ENCODE assay signal across 23 cellular contexts in the genomic region with DNA sequence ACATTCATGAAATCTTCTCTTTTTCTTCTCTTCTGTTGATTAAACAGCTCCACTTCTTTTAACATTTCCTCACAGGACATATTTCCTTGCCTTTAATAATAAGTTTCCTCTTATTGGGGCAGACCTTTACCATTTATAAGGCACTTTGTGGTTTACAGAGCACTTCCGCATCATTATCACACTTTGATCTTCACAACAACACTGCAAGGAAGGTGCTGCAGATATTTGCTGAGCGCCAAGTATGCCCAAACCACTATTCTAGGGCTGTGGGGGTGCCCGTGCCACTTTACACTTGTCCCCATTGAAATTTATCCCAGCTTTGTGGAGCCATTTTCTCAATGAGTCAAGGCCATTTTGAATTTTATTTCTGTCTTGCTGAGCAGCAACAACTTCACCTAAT.
DNase-seq lines count a peak whose midpoint lies in the region; ATAC-seq, FAIRE-seq and TF ChIP-seq lines count a peak whose summit lies in the region.
"Had no signal": no experiment of that assay in that cellular context is flagged by ENCODE, and none has a peak within 500 bp of the region (broad histone marks: within the 10 kb centered on the region; RNA-seq: fewer than 3 reads in every experiment).

No MANE protein-coding gene starts in this region.

- no peaks in the 10 kb centered on the region for H3K36me3 ChIP-seq in K562 (ENCODE audit: control insufficient read depth, insufficient read depth, low read length)
- H3K36me3 ChIP-seq: BLaER1 had no signal

- ATAC-seq in natural killer cell (peak; percentile 44 to 96 (median 52)), K562 (no peak), GM18867 (IDR thresholded peaks at IDR 0.05; ENCODE audit: unreplicated experiment) (no peak), left lobe of liver (no peak)
- ATAC-seq in natural killer cell treated with Interleukin-12 subunit alpha and Interleukin-12 subunit beta and Interleukin-15 and Interleukin-18, amount 100 ng/mL, for 72 hours = no peak
- ATAC-seq: CD8-positive, alpha-beta T cell; GM12878; GM23338; HCT116 had no signal

- H3K79me2 ChIP-seq in K562 (ENCODE audit: control insufficient read depth, insufficient read depth, low read length) = no peaks in the 10 kb centered on the region

- no peaks in the 10 kb centered on the region for H3K4me1 ChIP-seq in K562 (replicated peaks in 1 of 2; ENCODE audit: control insufficient read depth in 2 of 2, insufficient read depth in 2 of 2, low read length in 2 of 2)
- H3K4me1 ChIP-seq: Caco-2 had no signal

- POLR2A ChIA-PET in K562 (lab: Yijun Ruan, JAX) = interaction anchor here (0.9 kb wide), 1 partner anchor 10 kb away, joined by 4 read pairs; no protein-coding TSS in a partner anchor

- CTCF ChIA-PET in K562 (lab: Yijun Ruan, JAX; ENCODE audit: low intra/inter-chr PET ratio) = no interaction called here

- H4K20me1 ChIP-seq in K562 (replicated peaks; ENCODE audit: control insufficient read depth, insufficient read depth, low read length) = no peaks in the 10 kb centered on the region
- H4K20me1 ChIP-seq: BLaER1 had no signal

- H3K27ac Mint-ChIP-seq in natural killer cell = peak overlapping the region in 1 of 2 donors; percentile 6
- no peak overlapping the region for H3K27ac Mint-ChIP-seq in natural killer cell treated with Interleukin-12 subunit alpha and Interleukin-12 subunit beta and Interleukin-15 and Interleukin-18, amount 100 ng/mL, for 72 hours
- H3K27ac Mint-ChIP-seq: B cell; CD4-positive, CD25-positive, alpha-beta regulatory T cell; CD8-positive, alpha-beta T cell; GM23338 had no signal

- peaks cover 0 to 8% of the 10 kb centered on the region in 2 donors for H3K27me3 Mint-ChIP-seq in natural killer cell (ENCODE audit: low read depth in 2 of 2)
- H3K27me3 Mint-ChIP-seq in natural killer cell treated with Interleukin-12 subunit alpha and Interleukin-12 subunit beta and Interleukin-15 and Interleukin-18, amount 100 ng/mL, for 72 hours = peaks cover 0 to 21% of the 10 kb centered on the region in 2 donors

- no peak for TF ChIP-seq RAD21 in K562 (CRISPR knock-in tag; conservative IDR thresholded peaks at IDR 0.05 in 1 of 2, IDR thresholded peaks at IDR 0.05 in 1 of 2)

- no peak overlapping the region for H3K4me2 ChIP-seq in K562 (ENCODE audit: insufficient read depth, low read length)
- H3K4me2 ChIP-seq: BLaER1, GM23338 had no signal

- FAIRE-seq in K562 (lab: Jason Lieb, UNC) = no peak
- FAIRE-seq: A204.1, GM12878 had no signal

- in situ Hi-C loops in K562 (cut with MboI) = no loop called here

- TF ChIP-seq POLR2A in NB4 (IDR thresholded peaks at IDR 0.05; ENCODE audit: extremely low read depth, insufficient read length) = no peak
- no peak for TF ChIP-seq POLR2A in K562 (conservative IDR thresholded peaks at IDR 0.05)

- H3K4me3 ChIP-seq in NB4 (ENCODE audit: low read depth, low read length) = no peak overlapping the region
- no peak overlapping the region for H3K4me3 ChIP-seq in K562
- H3K4me3 ChIP-seq: BLaER1, GM12878, GM23338 had no signal

- H3K9me3 ChIP-seq in K562 (replicated peaks; ENCODE audit: control insufficient read depth, insufficient read depth, low read depth, low read length) = no peaks in the 10 kb centered on the region
- H3K9me3 ChIP-seq: BLaER1, Caco-2 had no signal

- H2AFZ ChIP-seq in K562 (ENCODE audit: low read depth, low read length) = no peak overlapping the region
- H2AFZ ChIP-seq: GM23338 had no signal

- TF ChIP-seq CTCF in natural killer cell (IDR thresholded peaks at IDR 0.05) (no peak), NB4 (IDR thresholded peaks at IDR 0.05; ENCODE audit: low read depth, low read length) (no peak), K562 (IDR thresholded peaks at IDR 0.05 in 2 of 3, conservative IDR thresholded peaks at IDR 0.05 in 1 of 3; ENCODE audit: insufficient read depth in 2 of 3, low read depth in 1 of 3, low read length in 3 of 3) (no peak)

- H3K9me1 ChIP-seq in K562 (ENCODE audit: control insufficient read depth, insufficient read depth, low read length) = no peaks in the 10 kb centered on the region

- WGBS in K562 (ENCODE audit: insufficient coverage, low coverage, missing lambda C conversion rate) = 0% methylated on average over 3 of the region's 3 CpGs

- peaks cover 11 to 28% of the 10 kb centered on the region in 2 donors for H3K4me1 Mint-ChIP-seq in natural killer cell
- H3K4me1 Mint-ChIP-seq in natural killer cell treated with Interleukin-12 subunit alpha and Interleukin-12 subunit beta and Interleukin-15 and Interleukin-18, amount 100 ng/mL, for 72 hours (ENCODE audit: low read depth in 2 of 2) = peaks cover 13 to 14% of the 10 kb centered on the region in 2 donors
- H3K4me1 Mint-ChIP-seq: B cell; CD4-positive, CD25-positive, alpha-beta regulatory T cell had no signal

- TF ChIP-seq EP300 in K562 (IDR thresholded peaks at IDR 0.05; ENCODE audit: low read length) = no peak

- BruUV-seq in K562 (replicated peaks; lab: Mats Ljungman, UMichigan) = no TSS peak

- H3K9me3 Mint-ChIP-seq in natural killer cell = peaks cover 0 to 3% of the 10 kb centered on the region in 2 donors
- no peaks in the 10 kb centered on the region for H3K9me3 Mint-ChIP-seq in natural killer cell treated with Interleukin-12 subunit alpha and Interleukin-12 subunit beta and Interleukin-15 and Interleukin-18, amount 100 ng/mL, for 72 hours
- H3K9me3 Mint-ChIP-seq: CD8-positive, alpha-beta T cell; GM23338; H9 had no signal

- no peak overlapping the region for H3K9ac ChIP-seq in K562 (ENCODE audit: insufficient read depth in 1 of 2, low read depth in 2 of 2, low read length in 2 of 2)
- H3K9ac ChIP-seq: BLaER1 had no signal

- H3K36me3 Mint-ChIP-seq in natural killer cell = no peaks in the 10 kb centered on the region
- H3K36me3 Mint-ChIP-seq in natural killer cell treated with Interleukin-12 subunit alpha and Interleukin-12 subunit beta and Interleukin-15 and Interleukin-18, amount 100 ng/mL, for 72 hours = no peaks in the 10 kb centered on the region
- H3K36me3 Mint-ChIP-seq: CD4-positive, CD25-positive, alpha-beta regulatory T cell; CD8-positive, alpha-beta T cell had no signal

- intact Hi-C loops in natural killer cell (cut with micrococcal nuclease) (no loop called here), K562 (cut with micrococcal nuclease) (no loop called here)

- no peaks in the 10 kb centered on the region for H3K27me3 ChIP-seq in K562 (ENCODE audit: control insufficient read depth in 2 of 2, insufficient read depth in 2 of 2, low read length in 2 of 2)
- H3K27me3 ChIP-seq: BLaER1 had no signal

- DNase-seq in natural killer cell (no peak), NB4 (ENCODE audit: low read depth) (peak; percentile 2), K562 (ENCODE audit: extremely low read depth in 1 of 4, low spot score in 3 of 4) (no peak), substantia nigra (lab: John Stamatoyannopoulos, UW) (no peak), left lobe of liver (ENCODE audit: low spot score) (no peak), RPMI8226 (no peak)
- no peak for DNase-seq in natural killer cell treated with Interleukin-12 subunit alpha and Interleukin-12 subunit beta and Interleukin-15 and Interleukin-18, amount 100 ng/mL, for 72 hours (ENCODE audit: low spot score)
- DNase-seq: Caco-2; CD8-positive, alpha-beta T cell; DMS153; EL; GDM1; H9 had no signal

- no peak overlapping the region for H3K27ac ChIP-seq in K562 (ENCODE audit: extremely low read depth, low read depth, low read length)
- H3K27ac ChIP-seq in substantia nigra (ENCODE audit: low read depth, low read length, poor library complexity, severe bottlenecking) = no peak overlapping the region
- H3K27ac ChIP-seq: 22Rv1, BLaER1, C4-2B had no signal

- H3K4me3 Mint-ChIP-seq in natural killer cell = peak overlapping the region; percentile 4
- H3K4me3 Mint-ChIP-seq in natural killer cell treated with Interleukin-12 subunit alpha and Interleukin-12 subunit beta and Interleukin-15 and Interleukin-18, amount 100 ng/mL, for 72 hours = no peak overlapping the region
- H3K4me3 Mint-ChIP-seq: B cell; CD4-positive, CD25-positive, alpha-beta regulatory T cell; CD8-positive, alpha-beta T cell; GM23338; H9 had no signal

TF ChIP-seq in K562, 482 proteins besides CTCF, POLR2A, EP300 and RAD21:
- TF ChIP-seq MBD2 (IDR thresholded peaks at IDR 0.05; ENCODE audit: borderline replicate concordance, low read depth) (no peak), SPI1 (IDR thresholded peaks at IDR 0.05; ENCODE audit: borderline replicate concordance, low read depth, low read length) (0 out of 2 replicates have a peak, but pooled peaks have one; percentile 3)

Comparison
In these comparisons a context has a peak if more than half of its experiments do, and no peak if none do; other contexts are left out.
1. ATAC-seq: peak in natural killer cell (3 of 3); none in natural killer cell treated with Interleukin-12 subunit alpha and Interleukin-12 subunit beta and Interleukin-15 and Interleukin-18, amount 100 ng/mL, for 72 hours (0 of 2), K562 (single experiment), GM18867 (single experiment) and left lobe of liver (single experiment).